ENCODE assay signal across 11 cellular contexts in genomic region chr19:35609881-35610353, GRCh38. TPM values are rescaled to one million over a fixed set of nuclear protein-coding genes. Genes with fewer than 3 reads are reported as not detected.
DNase-seq lines count a peak whose midpoint lies in the region; ATAC-seq, FAIRE-seq and TF ChIP-seq lines count a peak whose summit lies in the region.
"Had no signal": no experiment of that assay in that cellular context is flagged by ENCODE, and none has a peak within 500 bp of the region (broad histone marks: within the 10 kb centered on the region; RNA-seq: fewer than 3 reads in every experiment).

No MANE protein-coding gene starts in this region.

- TF ChIP-seq EP300 in A549 (IDR thresholded peaks at IDR 0.05) = no peak

- FAIRE-seq in A549 (lab: Jason Lieb, UNC) (peak; percentile 39), GM12891 (lab: Jason Lieb, UNC) (peak; percentile 86)
- FAIRE-seq: HTR-8/SVneo had no signal

- H3K27ac ChIP-seq in A549 (no peak overlapping the region), aorta (ENCODE audit: low read depth in 1 of 2, low read length in 2 of 2) (no peak overlapping the region)

- POLR2A ChIA-PET in A549 (lab: Yijun Ruan, JAX) = no interaction called here

- H3K4me1 ChIP-seq in A549 (peaks cover 9% of the 10 kb centered on the region; the same call in 2 of the 3 replicates), aorta (ENCODE audit: control insufficient read depth in 1 of 2, insufficient read depth in 2 of 2, low read length in 2 of 2) (no peaks in the 10 kb centered on the region)

- WGBS in A549 (ENCODE audit: missing lambda C conversion rate) = 43% methylated on average over 5 of the region's 5 CpGs
- 70 to 73% methylated on average over 5 of the region's 5 CpGs for WGBS in aorta, 2 donors

- H3K4me2 ChIP-seq in A549 = no peak overlapping the region

- ATAC-seq in A549 (no peak), HG03565 (IDR thresholded peaks at IDR 0.05; ENCODE audit: unreplicated experiment) (no peak), GM18867 (IDR thresholded peaks at IDR 0.05; ENCODE audit: unreplicated experiment) (no peak), aorta (ENCODE audit: low FRiP score) (no peak)

- CTCF ChIA-PET in A549 (lab: Yijun Ruan, JAX) = interaction anchor here (0.8 to 9.4 kb wide), 6 partner anchors 8 to 181 kb away, joined by 3 to 55 read pairs (median 9); no protein-coding TSS in a partner anchor

- TF ChIP-seq RAD21 in A549 (conservative IDR thresholded peaks at IDR 0.05 in 1 of 2, IDR thresholded peaks at IDR 0.05 in 1 of 2) = no peak

- no peaks in the 10 kb centered on the region for H3K36me3 ChIP-seq in aorta (ENCODE audit: control insufficient read depth in 1 of 2, insufficient read depth in 2 of 2, low read length in 1 of 2)

- DNase-seq in A549 (ENCODE audit: low read depth in 1 of 2, low spot score in 1 of 2) (no peak), GM12891 (ENCODE audit: insufficient read length, low spot score) (no peak), MV-4-11 (lab: John Stamatoyannopoulos, UW) (peak; percentile 53), NCI-H510A treated with DMSO at 0.1 percent for 48 hours (lab: John Stamatoyannopoulos, UW) (no peak), aorta (no peak)
- peak; percentile 37 for DNase-seq in activated effector memory CD4-positive, alpha-beta T cell treated with Interleukin-2 at 50 U/mL for 16 hours
- DNase-seq: C1 segment of cervical spinal cord had no signal

- no peaks in the 10 kb centered on the region for H3K27me3 ChIP-seq in aorta (ENCODE audit: control insufficient read depth in 1 of 2, insufficient read depth in 2 of 2, low read length in 1 of 2)

- no peak for TF ChIP-seq POLR2A in A549 (IDR thresholded peaks at IDR 0.05; ENCODE audit: low read length)
- peak; percentile 62; the same call in 1 of the 2 replicates for TF ChIP-seq POLR2A in GM12891 (IDR thresholded peaks at IDR 0.05; ENCODE audit: low read depth, low read length)

- H3K9me3 ChIP-seq in A549 = peaks cover 33% of the 10 kb centered on the region
- peaks cover 2% of the 10 kb centered on the region for H3K9me3 ChIP-seq in aorta (ENCODE audit: control insufficient read depth, low read length)

- intact Hi-C loops in aorta (cut with DNase I) = loop anchor here (5.0 kb wide), 2 partner anchors 63 to 103 kb away; partner anchors contain the start of gene TMEM147 (in 2 of the 2)

- H3K4me3 ChIP-seq in A549 (no peak overlapping the region), aorta (ENCODE audit: low read length in 2 of 2) (no peak overlapping the region)

- TF ChIP-seq CTCF in A549 (IDR thresholded peaks at IDR 0.05) = no peak

TF ChIP-seq in A549, 52 proteins besides CTCF, POLR2A, EP300 and RAD21:
- TF ChIP-seq EHF (CRISPR knock-in tag; IDR thresholded peaks at IDR 0.05) = no peak
- TF ChIP-seq HOXB5 (CRISPR knock-in tag; IDR thresholded peaks at IDR 0.05) = no peak
- no peak for TF ChIP-seq RFX5 (IDR thresholded peaks at IDR 0.05)
- TF ChIP-seq NPAS2 (CRISPR knock-in tag; IDR thresholded peaks at IDR 0.05; ENCODE audit: borderline replicate concordance) = no peak

TF ChIP-seq in GM12891, 5 proteins besides CTCF, POLR2A, EP300 and RAD21:
- TF ChIP-seq POLR2AphosphoS5 (IDR thresholded peaks at IDR 0.05; ENCODE audit: low read depth, low read length) (peak; percentile 49; the same call in 1 of the 2 replicates), SPI1 (IDR thresholded peaks at IDR 0.05; ENCODE audit: low read depth, low read length) (peak; percentile 75), TAF1 (IDR thresholded peaks at IDR 0.05; ENCODE audit: low read depth, low read length) (no peak), POU2F2 (IDR thresholded peaks at IDR 0.05; ENCODE audit: low read depth, low read length) (0 out of 2 replicates have a peak, but pooled peaks have one; percentile 10), PAX5 (IDR thresholded peaks at IDR 0.05; ENCODE audit: insufficient read depth, low read length, severe bottlenecking) (no peak)

RNA-seq across cellular contexts. Expression of gene HAUS5, which starts 2.6 kb away (rescaled TPM):
- polyA plus RNA-seq in A549 (2011; rRNA removed) (7.2 and 7.3 TPM in 2 replicates), A549 (2017; fragmentation: RNase III; extraction: RNeasy Plus Mini Kit Qiagen cat#74134 plus additional on column Dnase treatment) (16.0 to 17.6 TPM (median 16.1 TPM) in 3 replicates), aorta (10 to 100 TPM in 1 of 2 donors, 1 to 10 TPM in 1; 2.9 to 17.5 TPM)
- 14.4 and 18.8 TPM in 2 replicates for polyA plus RNA-seq in A549 (2012; cell fraction: cytosol; rRNA removed)
- polyA plus RNA-seq in A549 (2012; cell fraction: nucleus; rRNA removed) = 101 and 126 TPM in 2 replicates
- polyA minus RNA-seq in A549 (2011; rRNA and poly(A)+ RNA removed) = 3.8 and 6.6 TPM in 2 replicates
- 15.4 TPM for polyA plus RNA-seq in GM12891 (2012; ENCODE audit: low read depth, missing spikeins)
- total RNA-seq in aorta = 10 to 100 TPM in 1 of 2 donors, 1 to 10 TPM in 1; 5.3 to 10.5 TPM

RNA-seq across cellular contexts. Expression of gene RBM42, which starts 18.9 kb away (rescaled TPM):
- polyA plus RNA-seq in A549 (2011; rRNA removed) = 62.1 and 80.4 TPM in 2 replicates
- polyA plus RNA-seq in A549 (2012; cell fraction: cytosol; rRNA removed) = 157 and 167 TPM in 2 replicates
- 190 and 224 TPM in 2 replicates for polyA plus RNA-seq in A549 (2012; cell fraction: nucleus; rRNA removed)
- 124 to 131 TPM (median 128 TPM) in 3 replicates for polyA plus RNA-seq in A549 (2017; fragmentation: RNase III; extraction: RNeasy Plus Mini Kit Qiagen cat#74134 plus additional on column Dnase treatment)
- 43.4 and 65.1 TPM in 2 replicates for polyA minus RNA-seq in A549 (2011; rRNA and poly(A)+ RNA removed)
- 41.7 TPM for polyA plus RNA-seq in GM12891 (2012; ENCODE audit: low read depth, missing spikeins)
- 10 to 100 TPM; 53.7 to 62.0 TPM for total RNA-seq in aorta
- 10 to 100 TPM; 41.8 to 66.8 TPM for polyA plus RNA-seq in aorta

RNA-seq across cellular contexts. Expression of gene PMIS2, which starts 23.9 kb away (rescaled TPM):
- polyA plus RNA-seq in A549 (2011; rRNA removed) = not detected in 2 replicates
- not detected in 2 replicates for polyA plus RNA-seq in A549 (2012; cell fraction: cytosol; rRNA removed)
- not detected in 2 replicates for polyA plus RNA-seq in A549 (2012; cell fraction: nucleus; rRNA removed)
- polyA plus RNA-seq in A549 (2017; fragmentation: RNase III; extraction: RNeasy Plus Mini Kit Qiagen cat#74134 plus additional on column Dnase treatment) = not detected in 3 replicates
- not detected in 2 replicates for polyA minus RNA-seq in A549 (2011; rRNA and poly(A)+ RNA removed)
- polyA plus RNA-seq in GM12891 (2012; ENCODE audit: low read depth, missing spikeins) = not detected
- total RNA-seq in aorta = not detected
- not detected for polyA plus RNA-seq in aorta
- polyA plus RNA-seq: thymus had no signal

RNA-seq across cellular contexts. Expression of gene ETV2, which starts 31.6 kb away (rescaled TPM):
- 0.15 and 0.36 TPM in 2 replicates for polyA plus RNA-seq in A549 (2011; rRNA removed)
- 1.5 and 1.7 TPM in 2 replicates for polyA plus RNA-seq in A549 (2012; cell fraction: cytosol; rRNA removed)
- 1.1 and 2.0 TPM in 2 replicates for polyA plus RNA-seq in A549 (2012; cell fraction: nucleus; rRNA removed)
- 1.1 to 1.3 TPM (median 1.1 TPM) in 3 replicates for polyA plus RNA-seq in A549 (2017; fragmentation: RNase III; extraction: RNeasy Plus Mini Kit Qiagen cat#74134 plus additional on column Dnase treatment)
- not detected in 2 replicates for polyA minus RNA-seq in A549 (2011; rRNA and poly(A)+ RNA removed)
- polyA plus RNA-seq in GM12891 (2012; ENCODE audit: low read depth, missing spikeins) = 0.53 TPM
- total RNA-seq in aorta = 1 to 10 TPM in 1 of 2 donors, under 1 TPM in 1; 0.62 to 1.2 TPM
- 1 to 10 TPM in 1 of 2 donors, under 1 TPM in 1; 0.46 to 1.9 TPM for polyA plus RNA-seq in aorta

RNA-seq across cellular contexts. Expression of gene COX6B1, which starts 38.2 kb away (rescaled TPM):
- polyA plus RNA-seq in A549 (2011; rRNA removed) = 749 and 1,115 TPM in 2 replicates
- 1,921 and 2,479 TPM in 2 replicates for polyA plus RNA-seq in A549 (2012; cell fraction: cytosol; rRNA removed)
- 1,210 and 1,387 TPM in 2 replicates for polyA plus RNA-seq in A549 (2012; cell fraction: nucleus; rRNA removed)
- polyA plus RNA-seq in A549 (2017; fragmentation: RNase III; extraction: RNeasy Plus Mini Kit Qiagen cat#74134 plus additional on column Dnase treatment) = 1,179 to 1,276 TPM (median 1,260 TPM) in 3 replicates
- polyA minus RNA-seq in A549 (2011; rRNA and poly(A)+ RNA removed) = 458 and 693 TPM in 2 replicates
- 822 TPM for polyA plus RNA-seq in GM12891 (2012; ENCODE audit: low read depth, missing spikeins)
- total RNA-seq in aorta = 100 to 1,000 TPM; 196 to 216 TPM
- 100 to 1,000 TPM; 502 to 730 TPM for polyA plus RNA-seq in aorta

Comparison
In these comparisons a context has a peak if more than half of its experiments do, and no peak if none do; other contexts are left out.
1. DNase-seq: peak in MV-4-11 (single experiment) and activated effector memory CD4-positive, alpha-beta T cell treated with Interleukin-2 at 50 U/mL for 16 hours (single experiment); none in A549 (0 of 2), GM12891 (single experiment), NCI-H510A treated with DMSO at 0.1 percent for 48 hours (single experiment) and aorta (0 of 2).